ENCODE assay signal across 9 cellular contexts in the genomic region with DNA sequence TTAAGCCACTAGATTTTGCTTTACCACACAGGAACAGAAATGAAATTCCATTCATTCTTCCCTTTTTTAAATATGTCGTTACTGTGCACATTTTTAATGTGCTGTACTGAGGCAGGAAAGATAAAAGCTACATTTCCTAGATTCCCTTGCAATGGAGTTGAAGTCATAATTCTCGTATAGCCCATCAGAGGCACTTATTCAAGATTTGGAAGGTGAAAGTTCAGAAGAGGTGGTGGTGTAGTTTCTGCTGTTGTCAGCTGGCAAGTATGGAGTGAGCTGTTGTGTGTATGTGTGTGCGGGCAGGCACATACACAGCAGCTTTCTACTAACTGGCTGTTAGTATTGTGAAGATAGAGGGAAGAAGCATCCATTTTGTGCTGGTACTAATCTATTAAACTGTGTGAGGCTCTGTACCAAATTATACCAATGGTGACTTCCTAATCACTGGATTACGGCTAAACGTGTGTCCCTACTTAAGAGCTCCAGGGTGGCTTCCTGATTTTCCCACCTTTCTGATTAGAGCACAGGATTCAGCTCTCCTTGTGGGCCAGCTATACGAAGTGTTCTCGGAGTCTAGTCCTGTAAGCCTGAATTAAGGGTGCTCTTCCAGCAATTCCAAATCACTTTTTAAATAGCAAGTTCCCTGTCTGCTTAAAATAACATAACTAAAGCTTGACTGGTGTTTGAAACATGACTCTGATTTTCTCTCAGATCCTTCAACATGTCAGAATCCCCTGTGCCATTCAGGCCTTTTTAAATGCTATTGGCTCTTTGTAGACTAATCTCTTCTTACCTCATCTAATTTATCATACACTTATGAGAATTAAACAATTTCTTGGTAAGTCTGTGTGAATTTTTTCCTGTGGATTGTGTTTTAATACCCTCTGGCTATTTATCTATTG. TPM values are rescaled to one million over a fixed set of nuclear protein-coding genes. Genes with fewer than 3 reads are reported as not detected.
DNase-seq lines count a peak whose midpoint lies in the region; ATAC-seq and TF ChIP-seq lines count a peak whose summit lies in the region.
"Had no signal": no experiment of that assay in that cellular context is flagged by ENCODE, and none has a peak within 500 bp of the region (broad histone marks: within the 10 kb centered on the region; RNA-seq: fewer than 3 reads in every experiment).

No MANE protein-coding gene starts in this region.

- H3K27ac Mint-ChIP-seq in osteocyte (ENCODE audit: unreplicated experiment): peak overlapping the region; percentile 80

- peaks cover 7% of the 10 kb centered on the region; the same call in 1 of the 2 replicates for H3K36me3 ChIP-seq in SK-N-MC (ENCODE audit: insufficient read depth, low read length)

- H3K36me3 Mint-ChIP-seq in osteocyte (ENCODE audit: unreplicated experiment): no peaks in the 10 kb centered on the region

- H3K27me3 Mint-ChIP-seq in osteocyte (ENCODE audit: unreplicated experiment): no peaks in the 10 kb centered on the region

- peak overlapping the region; percentile 3 for H3K4me3 Mint-ChIP-seq in osteocyte (ENCODE audit: unreplicated experiment)

- peaks cover 55% of the 10 kb centered on the region for H3K4me1 Mint-ChIP-seq in osteocyte (ENCODE audit: unreplicated experiment)

- DNase-seq in GM03348 (ENCODE audit: low spot score): peak; percentile 40
- peak; percentile 50 for DNase-seq in SK-N-MC (ENCODE audit: low read depth, low spot score)
- DNase-seq in epidermal melanocyte (ENCODE audit: insufficient read length, low spot score): peak; percentile 20
- DNase-seq in osteocyte (ENCODE audit: extremely low spot score, unreplicated experiment): no peak
- no peak for DNase-seq in activated gamma-delta T cell treated with Interleukin-2 at 50 U/mL for 16 hours
- no peak for DNase-seq in DMS114 treated with DMSO at 0.1 percent for 48 hours (lab: John Stamatoyannopoulos, UW; ENCODE audit: unreplicated experiment)
- DNase-seq: esophagus squamous epithelium, NCI-H187 had no signal

- H3K27ac ChIP-seq in SK-N-MC: peak overlapping the region; percentile 97

- H3K4me3 ChIP-seq in SK-N-MC: peak overlapping the region; percentile 76

- H3K9me3 Mint-ChIP-seq in osteocyte (ENCODE audit: unreplicated experiment): no peaks in the 10 kb centered on the region

- peak overlapping the region; percentile 66 for H3K9ac ChIP-seq in SK-N-MC (ENCODE audit: insufficient read length)

- no peak for ATAC-seq in HG03521 (IDR thresholded peaks at IDR 0.05; ENCODE audit: unreplicated experiment)

- no peaks in the 10 kb centered on the region for H3K9me3 ChIP-seq in SK-N-MC (ENCODE audit: low read depth, low read length)
- H3K9me3 ChIP-seq: esophagus squamous epithelium had no signal

- TF ChIP-seq CTCF in osteocyte (IDR thresholded peaks at IDR 0.05): no peak

RNA-seq across cellular contexts. Expression of a gene that starts 43.8 kb away (rescaled TPM):
- 72.8 and 74.6 TPM in 2 replicates for total RNA-seq in osteocyte

Comparison
In these comparisons a context has a peak if more than half of its experiments do, and no peak if none do; other contexts are left out.
1. DNase-seq: peak in GM03348 (single experiment), SK-N-MC (single experiment) and epidermal melanocyte (single experiment); none in osteocyte (single experiment), activated gamma-delta T cell treated with Interleukin-2 at 50 U/mL for 16 hours (single experiment) and DMS114 treated with DMSO at 0.1 percent for 48 hours (single experiment).